ENCODE assay signal across 8 cellular contexts in genomic region chr6:159789377-159790148, GRCh38. TPM values are rescaled to one million over a fixed set of nuclear protein-coding genes. Genes with fewer than 3 reads are reported as not detected.
DNase-seq lines count a peak whose midpoint lies in the region; ATAC-seq, FAIRE-seq and TF ChIP-seq lines count a peak whose summit lies in the region.

Gene TCP1, minus strand, starts transcription at chr6:159789602. Its CDS starts 134 bp downstream, at chr6:159789468.

- peak; percentile 70 for ATAC-seq in HG02852 (IDR thresholded peaks at IDR 0.05; ENCODE audit: unreplicated experiment)

- H3K9ac ChIP-seq in trophoblast cell (ENCODE audit: low read length), result peak within 1 kb of the TSS; percentile 99

- peak within 1 kb of the TSS; percentile 78 for H3K14ac ChIP-seq in trophoblast cell (ENCODE audit: low read length)

- peak within 1 kb of the TSS; percentile 73 for H4K12ac ChIP-seq in trophoblast cell (ENCODE audit: low read depth, low read length)

- peak within 1 kb of the TSS; percentile 81 for H3K18ac ChIP-seq in trophoblast cell (ENCODE audit: low read length)

- H3K79me2 ChIP-seq in trophoblast cell (ENCODE audit: control insufficient read depth, insufficient read depth, low read length, poor library complexity), result peaks cover 26% of the 10 kb centered on the region

- TF ChIP-seq CTCF in adrenal gland (IDR thresholded peaks at IDR 0.05), result no peak
- TF ChIP-seq CTCF in transverse colon (IDR thresholded peaks at IDR 0.05), result no peak

- peak within 1 kb of the TSS; percentile 68 for H2AFZ ChIP-seq in trophoblast cell (ENCODE audit: insufficient read depth, low read length, poor library complexity)

- DNase-seq in GM12892 (ENCODE audit: insufficient read length) (peak; percentile 85), NCI-H146 (lab: John Stamatoyannopoulos, UW) (peak; percentile 100), T-helper 1 cell (peak; percentile 97 to 100 (median 99)), adrenal gland (peak; percentile 99 to 100 (median 100)), cardiac septum (ENCODE audit: low spot score) (peak; percentile 99), trophoblast cell (peak; percentile 100), transverse colon (peak; percentile 100)

- H2BK12ac ChIP-seq in trophoblast cell (ENCODE audit: low read length), result no peak within 1 kb of the TSS

- H3K4me1 ChIP-seq in adrenal gland (replicated peaks in 1 of 2), result peaks cover 19 to 43% of the 10 kb centered on the region in 2 donors
- H3K4me1 ChIP-seq in trophoblast cell (ENCODE audit: control insufficient read depth in 1 of 2, insufficient read depth in 2 of 2, low read length in 2 of 2), result peaks cover 7 to 9% of the 10 kb centered on the region in 2 experiments
- peaks cover 27 to 50% (median 38%) of the 10 kb centered on the region in 4 donors for H3K4me1 ChIP-seq in transverse colon

- in situ Hi-C loops in transverse colon (cut with MboI; ENCODE audit: low pct_ligation_motif_present in 1 of 4, low pct_unique_long_range_greater_than_20kb in 1 of 4, low sequenced_read_pairs in 3 of 4), result loop anchor here in 2 of 4 donors (25.0 kb wide), 1 partner anchor 102 kb away; the partner anchor contains the start of gene SOD2 (in 2 of the 2)

- peak within 1 kb of the TSS; percentile 59 for H2BK120ac ChIP-seq in trophoblast cell (ENCODE audit: insufficient read depth, low read length, poor library complexity)

- peak within 1 kb of the TSS; percentile 27 for H2AK5ac ChIP-seq in trophoblast cell (ENCODE audit: low read length)

- intact Hi-C loops in adrenal gland (cut with DNase I) (loop anchor here in 1 of 2 donors (10.0 kb wide), 1 partner anchor 105 kb away; no protein-coding TSS in a partner anchor), cardiac septum (cut with DNase I) (loop anchor here (1.0 to 2.0 kb wide), 3 partner anchors 27 to 96 kb away; partner anchors contain the start of genes ACAT2, SOD2 and WTAP), transverse colon (cut with DNase I; ENCODE audit: low total_unique reads) (loop anchor here (2.0 kb wide), 1 partner anchor 99 kb away; no protein-coding TSS in a partner anchor)

- H3K9me3 ChIP-seq in adrenal gland (replicated peaks in 1 of 3) (no peaks in the 10 kb centered on the region), trophoblast cell (ENCODE audit: insufficient read depth, low read depth, low read length) (no peaks in the 10 kb centered on the region), transverse colon (no peaks in the 10 kb centered on the region)

- FAIRE-seq in GM12892 (lab: Jason Lieb, UNC), result no peak

- H3K4me2 ChIP-seq in trophoblast cell (ENCODE audit: low read length), result peak within 1 kb of the TSS; percentile 84

- H3K4me3 ChIP-seq in adrenal gland, result peak within 1 kb of the TSS; percentile 59 to 89 (median 76)
- peak within 1 kb of the TSS; percentile 100 for H3K4me3 ChIP-seq in trophoblast cell (ENCODE audit: low read depth, low read length)
- H3K4me3 ChIP-seq in transverse colon, result peak within 1 kb of the TSS; percentile 80 to 98 (median 82)

- H4K91ac ChIP-seq in trophoblast cell (ENCODE audit: low read depth, low read length), result peak within 1 kb of the TSS; percentile 76

- H3K27me3 ChIP-seq in adrenal gland (no peaks in the 10 kb centered on the region), trophoblast cell (ENCODE audit: insufficient read depth, low read length) (no peaks in the 10 kb centered on the region), transverse colon (no peaks in the 10 kb centered on the region)

- H3K36me3 ChIP-seq in adrenal gland (replicated peaks in 1 of 2) (peaks cover 0 to 48% of the 10 kb centered on the region in 2 donors), trophoblast cell (ENCODE audit: control insufficient read depth in 1 of 2, insufficient read depth in 2 of 2, low read length in 2 of 2) (peaks cover 8 to 9% of the 10 kb centered on the region in 2 experiments), transverse colon (peaks cover 0 to 36% (median 10%) of the 10 kb centered on the region in 4 donors)

- peak; percentile 99 for TF ChIP-seq POLR2A in GM12892 (IDR thresholded peaks at IDR 0.05; ENCODE audit: low read depth, low read length)
- peak; percentile 91 to 97 for TF ChIP-seq POLR2A in adrenal gland (IDR thresholded peaks at IDR 0.05)
- peak; percentile 98 for TF ChIP-seq POLR2A in transverse colon (IDR thresholded peaks at IDR 0.05)

- WGBS in adrenal gland, 4 donors, result 0 to 2% (median 0%) methylated on average over 30 to 64 of the region's 64 CpGs
- no CpG with 5 or more reads among the region's 64 CpGs for WGBS in trophoblast cell (ENCODE audit: extremely low coverage, insufficient coverage, insufficient read length)
- WGBS in transverse colon (ENCODE audit: low coverage in 1 of 2), 2 donors, result 0% methylated on average over 58 of the region's 64 CpGs; no CpG with 5 or more reads in 1 of the 2 donors

- H3K23ac ChIP-seq in trophoblast cell (ENCODE audit: low read length), result no peak within 1 kb of the TSS

- peak within 1 kb of the TSS; percentile 79 for H4K8ac ChIP-seq in trophoblast cell (ENCODE audit: low read depth, low read length)

- no peak for TF ChIP-seq EP300 in transverse colon (IDR thresholded peaks at IDR 0.05; ENCODE audit: low read depth)

- H3K79me1 ChIP-seq in trophoblast cell (ENCODE audit: low read length), result peaks cover 14% of the 10 kb centered on the region

- peak within 1 kb of the TSS; percentile 99 for H3K4ac ChIP-seq in trophoblast cell (ENCODE audit: low read depth, low read length)

- peak within 1 kb of the TSS; percentile 71 for H2BK5ac ChIP-seq in trophoblast cell (ENCODE audit: low read depth, low read length, poor library complexity)

- peak within 1 kb of the TSS; percentile 85 to 98 (median 92) for H3K27ac ChIP-seq in adrenal gland
- H3K27ac ChIP-seq in trophoblast cell (ENCODE audit: low read depth, low read length), result peak within 1 kb of the TSS; percentile 80
- H3K27ac ChIP-seq in transverse colon, result peak within 1 kb of the TSS; percentile 92 to 100 (median 99)

RNA-seq across cellular contexts. Expression of gene TCP1, which starts in this region (rescaled TPM):
- 206 TPM for polyA plus RNA-seq in GM12892 (2012; ENCODE audit: missing spikeins)
- total RNA-seq in adrenal gland (100 to 1,000 TPM in 5 of 8 donors, 10 to 100 TPM in 3; 81.9 to 178 (median 118) TPM), cardiac septum (130 TPM), transverse colon (100 to 1,000 TPM in 2 of 4 donors, 10 to 100 TPM in 2; 43.8 to 170 (median 112) TPM)
- polyA plus RNA-seq in adrenal gland, result 100 to 1,000 TPM in 1 of 3 donors, 10 to 100 TPM in 2; 59.0 to 235 (median 88.8) TPM
- 141 and 146 TPM in 2 replicates for polyA plus RNA-seq in trophoblast cell (2013)

Comparison
In these comparisons a context has a peak if more than half of its experiments do, and no peak if none do; other contexts are left out.
1. Peak in every context shown above with its lines: DNase-seq, ATAC-seq, H3K4me3 ChIP-seq and H3K27ac ChIP-seq.